Comparison of ENCODE assay signal across 7 cellular contexts in the genomic region with DNA sequence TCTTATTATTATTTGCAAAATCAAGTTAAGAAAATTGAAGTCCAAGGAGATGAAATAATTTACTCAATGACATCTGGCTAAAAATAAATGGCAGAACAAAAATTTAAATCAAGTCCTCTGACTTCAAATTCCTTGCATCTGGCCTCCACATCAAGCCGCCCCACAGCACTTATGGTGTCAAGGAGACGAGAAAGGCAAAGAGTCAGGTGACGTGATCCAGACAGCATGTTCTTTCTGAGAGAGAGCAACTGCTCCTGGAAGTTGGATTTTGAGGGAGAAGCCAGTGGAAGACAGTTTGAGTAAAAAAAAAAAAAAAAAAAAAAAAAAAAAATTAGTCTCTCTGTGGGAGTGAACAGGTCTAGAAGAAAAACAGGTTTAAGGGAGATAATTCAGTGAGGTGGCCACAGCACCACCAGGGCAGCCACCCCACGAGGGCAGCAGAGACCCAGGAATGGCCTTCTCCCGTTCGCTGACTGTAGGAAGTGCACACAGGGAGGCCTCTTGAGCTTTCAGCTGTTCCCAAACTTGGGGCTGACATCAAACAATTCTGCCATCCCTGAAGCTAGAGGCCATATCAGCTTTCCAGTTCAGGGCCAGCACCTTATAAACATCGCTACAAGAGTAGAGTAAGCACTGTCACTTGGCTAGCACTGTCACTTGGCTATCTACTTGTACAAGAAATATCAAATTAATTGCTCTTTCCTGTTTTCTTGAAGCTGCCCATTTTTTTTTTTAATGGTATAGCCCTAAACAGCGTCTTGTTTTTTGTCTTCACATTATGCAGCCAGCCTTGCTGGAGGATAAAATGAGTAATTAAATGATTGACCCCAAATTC. TPM values are rescaled to one million over a fixed set of nuclear protein-coding genes. Genes with fewer than 3 reads are reported as not detected.
DNase-seq lines count a peak whose midpoint lies in the region; ATAC-seq and TF ChIP-seq lines count a peak whose summit lies in the region.

No MANE protein-coding gene starts in this region.

- intact Hi-C loops in left ventricle myocardium inferior (cut with micrococcal nuclease), result loop anchor here (10.0 kb wide), 1 partner anchor 283 kb away; no protein-coding TSS in a partner anchor

- H3K36me3 ChIP-seq in MG63 (no peaks in the 10 kb centered on the region; the same call in 1 of the 2 replicates), left ventricle myocardium inferior (peaks cover 6% of the 10 kb centered on the region)

- TF ChIP-seq CTCF in GM12872 (IDR thresholded peaks at IDR 0.05; ENCODE audit: insufficient read depth, low read depth, low read length), result peak; percentile 83
- peak; percentile 81 for TF ChIP-seq CTCF in left ventricle myocardium inferior (IDR thresholded peaks at IDR 0.05; ENCODE audit: borderline replicate concordance)

- H3K27me3 ChIP-seq in MG63 (no peaks in the 10 kb centered on the region), left ventricle myocardium inferior (ENCODE audit: low read depth) (no peaks in the 10 kb centered on the region)

- DNase-seq in MG63 (peak; percentile 43), SKM-1 (lab: John Stamatoyannopoulos, UW; ENCODE audit: unreplicated experiment) (peak; percentile 59), left ventricle myocardium inferior (peak; percentile 83), putamen (ENCODE audit: low spot score) (peak; percentile 74)

- H3K27ac ChIP-seq in angular gyrus (ENCODE audit: low read depth, low read length) (peak overlapping the region; percentile 29), left ventricle myocardium inferior (replicated peaks) (peak overlapping the region; percentile 62)

- ATAC-seq in GM19351 (IDR thresholded peaks at IDR 0.05; ENCODE audit: unreplicated experiment), result no peak

- H3K9me3 ChIP-seq in MG63, result no peaks in the 10 kb centered on the region
- no peaks in the 10 kb centered on the region for H3K9me3 ChIP-seq in left ventricle myocardium inferior (replicated peaks)

- H3K4me1 ChIP-seq in left ventricle myocardium inferior, result peaks cover 50% of the 10 kb centered on the region

- no peak overlapping the region for H3K4me3 ChIP-seq in MG63
- H3K4me3 ChIP-seq in left ventricle myocardium inferior, result no peak overlapping the region

RNA-seq across cellular contexts. Expression of gene C1orf162, which starts 7.8 kb away (rescaled TPM):
- 0.26 and 1.4 TPM in 2 replicates for total RNA-seq in MG63 (2014; rRNA removed; shearing (Covaris generic); ENCODE audit: low replicate concordance)
- 5.6 TPM for total RNA-seq in left ventricle myocardium inferior

RNA-seq across cellular contexts. Expression of gene ADORA3, which starts 21.8 kb away (rescaled TPM):
- not detected in 2 replicates for total RNA-seq in MG63 (2014; rRNA removed; shearing (Covaris generic); ENCODE audit: low replicate concordance)
- 3.1 TPM for total RNA-seq in left ventricle myocardium inferior

RNA-seq across cellular contexts. Expression of gene TMIGD3, which starts 21.8 kb away (rescaled TPM):
- not detected in 2 replicates for total RNA-seq in MG63 (2014; rRNA removed; shearing (Covaris generic); ENCODE audit: low replicate concordance)
- total RNA-seq in left ventricle myocardium inferior, result 0.85 TPM

RNA-seq across cellular contexts. Expression of gene ATP5PB, which starts 32.3 kb away (rescaled TPM):
- total RNA-seq in MG63 (2014; rRNA removed; shearing (Covaris generic); ENCODE audit: low replicate concordance), result 440 and 880 TPM in 2 replicates
- total RNA-seq in left ventricle myocardium inferior, result 671 TPM

RNA-seq across cellular contexts. Expression of gene WDR77, which starts 32.5 kb away (rescaled TPM):
- total RNA-seq in MG63 (2014; rRNA removed; shearing (Covaris generic); ENCODE audit: low replicate concordance), result 93.2 and 154 TPM in 2 replicates
- 30.7 TPM for total RNA-seq in left ventricle myocardium inferior
